ENCODE assay signal across 24 cellular contexts in genomic region chr21:45419162-45419561, GRCh38. TPM values are rescaled to one million over a fixed set of nuclear protein-coding genes. Genes with fewer than 3 reads are reported as not detected.
DNase-seq lines count a peak whose midpoint lies in the region; ATAC-seq, FAIRE-seq and TF ChIP-seq lines count a peak whose summit lies in the region.
"Had no signal": no experiment of that assay in that cellular context is flagged by ENCODE, and none has a peak within 500 bp of the region (broad histone marks: within the 10 kb centered on the region; RNA-seq: fewer than 3 reads in every experiment).

No MANE protein-coding gene starts in this region.

- H3K4me2 ChIP-seq in hepatocyte = no peak overlapping the region

- POLR2A ChIA-PET in T-cell (lab: Charles Lee) = no interaction called here

- no peak overlapping the region for H2AFZ ChIP-seq in hepatocyte
- H2AFZ ChIP-seq: GM23248 had no signal

- no peaks in the 10 kb centered on the region for H4K20me1 ChIP-seq in hepatocyte (ENCODE audit: insufficient read depth, poor library complexity, severe bottlenecking)

- H3K4me1 ChIP-seq in body of pancreas (peaks cover 93% of the 10 kb centered on the region), hepatocyte (ENCODE audit: insufficient read depth) (peaks cover 15% of the 10 kb centered on the region)
- H3K4me1 ChIP-seq: right lobe of liver, uterus had no signal

- H3K4me3 ChIP-seq in body of pancreas (no peak overlapping the region), hepatocyte (no peak overlapping the region)
- H3K4me3 ChIP-seq: GM23248, right lobe of liver, uterus had no signal

- no peaks in the 10 kb centered on the region for H3K9me3 ChIP-seq in body of pancreas
- no peaks in the 10 kb centered on the region for H3K9me3 ChIP-seq in hepatocyte (ENCODE audit: low read depth)
- H3K9me3 ChIP-seq: right lobe of liver, uterus had no signal

- H3K9me3 Mint-ChIP-seq in progenitor cell of endocrine pancreas (ENCODE audit: low read depth) = no peaks in the 10 kb centered on the region
- H3K9me3 Mint-ChIP-seq in T-cell = no peaks in the 10 kb centered on the region
- H3K9me3 Mint-ChIP-seq: activated T-cell treated with anti-CD3 and anti-CD28 coated beads, Interleukin-2, amount 50 U/mL, for 24 hours; memory B cell; naive B cell had no signal

- H3K4me3 Mint-ChIP-seq in progenitor cell of endocrine pancreas (ENCODE audit: low read depth) (no peak overlapping the region), T-cell (no peak overlapping the region)
- H3K4me3 Mint-ChIP-seq: activated T-cell treated with anti-CD3 and anti-CD28 coated beads, Interleukin-2, amount 50 U/mL, for 24 hours; memory B cell; naive B cell had no signal

- DNase-seq in HTR-8/SVneo (ENCODE audit: insufficient read length, low spot score) (no peak), body of pancreas (peak in 2 of 4 donors; percentile 3 to 9), hepatocyte (ENCODE audit: low spot score) (peak; percentile 2), progenitor cell of endocrine pancreas (ENCODE audit: low spot score, unreplicated experiment) (no peak), NCI-H2227 (lab: John Stamatoyannopoulos, UW; ENCODE audit: unreplicated experiment) (no peak), SKM-1 (lab: John Stamatoyannopoulos, UW; ENCODE audit: unreplicated experiment) (no peak), T-cell (no peak)
- DNase-seq: activated CD8-positive, alpha-beta memory T cell treated with anti-CD3 and anti-CD28 coated beads for 24 hours; activated naive CD4-positive, alpha-beta T cell; activated T-cell treated with anti-CD3 and anti-CD28 coated beads, Interleukin-2, amount 50 U/mL, for 24 hours; cerebellar nuclear complex; effector CD8-positive, alpha-beta T cell; GM23248; MM.1S; naive B cell; NCI-H1436 treated with DMSO at 0.1 percent for 48 hours; NCI-H69; SIG-M5; stimulated activated CD4-positive, alpha-beta T cell treated with anti-CD3 and anti-CD28 coated beads, Interleukin-15, amount 100 ng/mL, for 24 hours; stimulated activated CD8-positive, alpha-beta memory T cell treated with anti-CD3 and anti-CD28 coated beads, Interleukin-4, amount 100 ng/mL, for 48 hours; uterus had no signal

- no peaks in the 10 kb centered on the region for H3K36me3 Mint-ChIP-seq in progenitor cell of endocrine pancreas (ENCODE audit: insufficient read depth)
- H3K36me3 Mint-ChIP-seq in T-cell = no peaks in the 10 kb centered on the region
- H3K36me3 Mint-ChIP-seq: memory B cell, naive B cell had no signal

- H3K27ac ChIP-seq in body of pancreas (peak overlapping the region; percentile 59 to 82 (median 76)), hepatocyte (no peak overlapping the region)
- H3K27ac ChIP-seq: GM23248, right lobe of liver, uterus had no signal

- ATAC-seq in body of pancreas (no peak), GM18858 (IDR thresholded peaks at IDR 0.05; ENCODE audit: unreplicated experiment) (no peak), T-cell (replicated peaks in 1 of 4) (no peak)
- ATAC-seq: right lobe of liver had no signal

- H3K36me3 ChIP-seq in body of pancreas (replicated peaks in 1 of 2; ENCODE audit: insufficient read depth in 1 of 2, low read depth in 2 of 2) (no peaks in the 10 kb centered on the region), hepatocyte (replicated peaks; ENCODE audit: insufficient read depth, low read depth) (no peaks in the 10 kb centered on the region)
- H3K36me3 ChIP-seq: right lobe of liver, uterus had no signal

- H3K9me2 ChIP-seq in hepatocyte (replicated peaks; ENCODE audit: insufficient read depth) = no peaks in the 10 kb centered on the region

- CTCF ChIA-PET in T-cell (lab: Charles Lee) = no interaction called here

- 72 to 75% methylated on average over 23 to 25 of the region's 25 CpGs for WGBS in body of pancreas, 2 donors
- WGBS in hepatocyte (ENCODE audit: low lambda C conversion rate, missing lambda C conversion rate) = 97% methylated on average over 24 of the region's 25 CpGs

- FAIRE-seq in HTR-8/SVneo (lab: Jason Lieb, UNC) = peak; percentile 91

- TF ChIP-seq POLR2A in body of pancreas (IDR thresholded peaks at IDR 0.05) = no peak

- H3K27me3 ChIP-seq in body of pancreas (no peaks in the 10 kb centered on the region), hepatocyte (no peaks in the 10 kb centered on the region)
- H3K27me3 ChIP-seq: right lobe of liver, uterus had no signal

- H3K27me3 Mint-ChIP-seq in progenitor cell of endocrine pancreas (no peaks in the 10 kb centered on the region), T-cell (peaks cover 0 to 3% of the 10 kb centered on the region in 2 donors)
- H3K27me3 Mint-ChIP-seq: activated T-cell treated with anti-CD3 and anti-CD28 coated beads, Interleukin-2, amount 50 U/mL, for 24 hours had no signal

- peaks cover 39% of the 10 kb centered on the region for H3K4me1 Mint-ChIP-seq in progenitor cell of endocrine pancreas (ENCODE audit: low read depth)
- no peaks in the 10 kb centered on the region for H3K4me1 Mint-ChIP-seq in T-cell
- H3K4me1 Mint-ChIP-seq: naive B cell had no signal

- peaks cover 87% of the 10 kb centered on the region for H3K79me2 ChIP-seq in hepatocyte

- intact Hi-C loops in body of pancreas (cut with DNase I) = loop anchor here (10.0 kb wide), 1 partner anchor 94 kb away; no protein-coding TSS in a partner anchor

- H3K27ac Mint-ChIP-seq in progenitor cell of endocrine pancreas = peak overlapping the region; percentile 60
- H3K27ac Mint-ChIP-seq in T-cell = no peak overlapping the region
- H3K27ac Mint-ChIP-seq: activated T-cell treated with anti-CD3 and anti-CD28 coated beads, Interleukin-2, amount 50 U/mL, for 24 hours; memory B cell had no signal

- TF ChIP-seq CTCF in body of pancreas (IDR thresholded peaks at IDR 0.05) (no peak), hepatocyte (IDR thresholded peaks at IDR 0.05; ENCODE audit: poor library complexity) (no peak), progenitor cell of endocrine pancreas (IDR thresholded peaks at IDR 0.05; ENCODE audit: unreplicated experiment) (no peak)

RNA-seq across cellular contexts. Expression of gene COL18A1, which starts 14.2 kb away (rescaled TPM):
- total RNA-seq in body of pancreas (100 to 1,000 TPM; 108 to 284 TPM), hepatocyte (67.3 and 97.1 TPM in 2 replicates), progenitor cell of endocrine pancreas (271 TPM in 2 replicates), T-cell (10 to 100 TPM in 3 of 5 donors, 1 to 10 TPM in 2; 7.2 to 53.8 (median 10.5) TPM)
- 140 and 178 TPM in 2 replicates for polyA plus RNA-seq in hepatocyte
